Comparison of ENCODE assay signal across 8 cellular contexts in genomic region chr12:132488127-132489077, GRCh38. TPM values are rescaled to one million over a fixed set of nuclear protein-coding genes. Genes with fewer than 3 reads are reported as not detected.
A peak's percentile ranks its signal among the peaks of the same experiment; 100 is the strongest.
DNase-seq lines count a peak whose midpoint lies in the region; ATAC-seq and TF ChIP-seq lines count a peak whose summit lies in the region.

No MANE protein-coding gene starts in this region.

- no peaks in the 10 kb centered on the region for H3K27me3 ChIP-seq in right lobe of liver

- H3K27ac Mint-ChIP-seq in activated T-helper 1 cell treated with anti-CD3 and anti-CD28 coated beads, Interleukin-12 subunit alpha, Interleukin-12 subunit beta, Interleukin-2, Interleukin-4 antibody, amounts not matched to agents 30 ng/mL and 10 ng/mL and 1 ng/mL, durations not matched to agents 14 hours and 24 hours and 36 hours = peak overlapping the region; percentile 90

- no peak for TF ChIP-seq CTCF in right lobe of liver (IDR thresholded peaks at IDR 0.05)

- WGBS in right lobe of liver (ENCODE audit: insufficient coverage, low coverage, low lambda C conversion rate, missing lambda C conversion rate) = 40% methylated on average over 14 of the region's 23 CpGs

- H3K4me3 ChIP-seq in right lobe of liver = peak overlapping the region; percentile 60 to 65 (median 60)

- TF ChIP-seq POLR2A in right lobe of liver (IDR thresholded peaks at IDR 0.05) = no peak

- H3K4me1 ChIP-seq in right lobe of liver = peaks cover 0 to 23% (median 9%) of the 10 kb centered on the region in 4 donors

- H3K4me1 Mint-ChIP-seq in activated T-helper 1 cell treated with anti-CD3 and anti-CD28 coated beads, Interleukin-12 subunit alpha, Interleukin-12 subunit beta, Interleukin-2, Interleukin-4 antibody, amounts not matched to agents 30 ng/mL and 10 ng/mL and 1 ng/mL, durations not matched to agents 14 hours and 24 hours and 36 hours (ENCODE audit: low read depth) = peaks cover 45% of the 10 kb centered on the region

- peak; percentile 5 for ATAC-seq in HG03354 (IDR thresholded peaks at IDR 0.05; ENCODE audit: poor library complexity, severe bottlenecking, unreplicated experiment)
- ATAC-seq in right lobe of liver = peak in 3 of 4 donors; percentile 2 to 3 (median 3)
- ATAC-seq in GM18868 (IDR thresholded peaks at IDR 0.05; ENCODE audit: unreplicated experiment) = no peak

- peak overlapping the region; percentile 84 for H3K4me3 Mint-ChIP-seq in activated T-helper 1 cell treated with anti-CD3 and anti-CD28 coated beads, Interleukin-12 subunit alpha, Interleukin-12 subunit beta, Interleukin-2, Interleukin-4 antibody, amounts not matched to agents 30 ng/mL and 10 ng/mL and 1 ng/mL, durations not matched to agents 14 hours and 24 hours and 36 hours

- H3K9me3 Mint-ChIP-seq in activated T-helper 1 cell treated with anti-CD3 and anti-CD28 coated beads, Interleukin-12 subunit alpha, Interleukin-12 subunit beta, Interleukin-2, Interleukin-4 antibody, amounts not matched to agents 30 ng/mL and 10 ng/mL and 1 ng/mL, durations not matched to agents 14 hours and 24 hours and 36 hours = no peaks in the 10 kb centered on the region

- H3K36me3 Mint-ChIP-seq in activated T-helper 1 cell treated with anti-CD3 and anti-CD28 coated beads, Interleukin-12 subunit alpha, Interleukin-12 subunit beta, Interleukin-2, Interleukin-4 antibody, amounts not matched to agents 30 ng/mL and 10 ng/mL and 1 ng/mL, durations not matched to agents 14 hours and 24 hours and 36 hours (ENCODE audit: low read depth) = peaks cover 4% of the 10 kb centered on the region

- intact Hi-C loops in activated T-helper 1 cell treated with anti-CD3 and anti-CD28 coated beads, Interleukin-12 subunit alpha, Interleukin-12 subunit beta, Interleukin-2, Interleukin-4 antibody, amounts not matched to agents 30 ng/mL and 10 ng/mL and 1 ng/mL, durations not matched to agents 14 hours and 24 hours and 36 hours (cut with micrococcal nuclease) = loop anchor here (1.0 to 5.0 kb wide), 4 partner anchors 10 to 399 kb away; partner anchors contain the start of gene CHFR
- intact Hi-C loops in right lobe of liver (cut with DNase I) = no loop called here

- peaks cover 1% of the 10 kb centered on the region for H3K27me3 Mint-ChIP-seq in activated T-helper 1 cell treated with anti-CD3 and anti-CD28 coated beads, Interleukin-12 subunit alpha, Interleukin-12 subunit beta, Interleukin-2, Interleukin-4 antibody, amounts not matched to agents 30 ng/mL and 10 ng/mL and 1 ng/mL, durations not matched to agents 14 hours and 24 hours and 36 hours (ENCODE audit: insufficient read depth)

- peak overlapping the region in 2 of 3 donors; percentile 63 to 77 for H3K27ac ChIP-seq in right lobe of liver

- no peaks in the 10 kb centered on the region for H3K9me3 ChIP-seq in right lobe of liver

- DNase-seq in A172 (ENCODE audit: low spot score) (peak; percentile 12), right lobe of liver (peak in 2 of 3 donors; percentile 53 to 55), D341Med (ENCODE audit: low spot score) (no peak), COR-L47 (lab: John Stamatoyannopoulos, UW) (no peak), inferior parietal cortex (ENCODE audit: extremely low spot score) (no peak)
- peak; percentile 47 for DNase-seq in activated T-helper 1 cell treated with anti-CD3 and anti-CD28 coated beads, Interleukin-12 subunit alpha, Interleukin-12 subunit beta, Interleukin-2, Interleukin-4 antibody, amounts not matched to agents 30 ng/mL and 10 ng/mL and 1 ng/mL, durations not matched to agents 14 hours and 24 hours and 36 hours (ENCODE audit: low spot score)

- no peaks in the 10 kb centered on the region for H3K36me3 ChIP-seq in right lobe of liver

RNA-seq across cellular contexts. Expression of gene FBRSL1, which starts 1.5 kb away (rescaled TPM):
- total RNA-seq in A172 (2014; rRNA removed; shearing (Covaris generic)) = 12.6 and 22.5 TPM in 2 replicates
- 75.8 and 80.2 TPM in 2 replicates for total RNA-seq in activated T-helper 1 cell treated with anti-CD3 and anti-CD28 coated beads, Interleukin-12 subunit alpha, Interleukin-12 subunit beta, Interleukin-2, Interleukin-4 antibody, amounts not matched to agents 30 ng/mL and 10 ng/mL and 1 ng/mL, durations not matched to agents 14 hours and 24 hours and 36 hours
- 10 to 100 TPM; 16.2 to 27.6 (median 23.3) TPM for total RNA-seq in right lobe of liver

Comparison
In these comparisons a context has a peak if more than half of its experiments do, and no peak if none do; other contexts are left out.
1. DNase-seq: peak in A172 (single experiment), activated T-helper 1 cell treated with anti-CD3 and anti-CD28 coated beads, Interleukin-12 subunit alpha, Interleukin-12 subunit beta, Interleukin-2, Interleukin-4 antibody, amounts not matched to agents 30 ng/mL and 10 ng/mL and 1 ng/mL, durations not matched to agents 14 hours and 24 hours and 36 hours (single experiment) and right lobe of liver (2 of 3); none in D341Med (single experiment), COR-L47 (single experiment) and inferior parietal cortex (single experiment).